20 cellular contexts compared by ENCODE assay signal in genomic region chr15:62986948-62987347, GRCh38. TPM values are rescaled to one million over a fixed set of nuclear protein-coding genes. Genes with fewer than 3 reads are reported as not detected.
DNase-seq lines count a peak whose midpoint lies in the region; ATAC-seq and FAIRE-seq lines count a peak whose summit lies in the region.
"Had no signal": no experiment of that assay in that cellular context is flagged by ENCODE, and none has a peak within 500 bp of the region (broad histone marks: within the 10 kb centered on the region; RNA-seq: fewer than 3 reads in every experiment).

No MANE protein-coding gene starts in this region.

- H3K4me2 ChIP-seq in mesenchymal stem cell (ENCODE audit: low read length, poor library complexity, severe bottlenecking) = no peak overlapping the region
- H3K4me2 ChIP-seq: GM23338 had no signal

- no peaks in the 10 kb centered on the region for H3K36me3 Mint-ChIP-seq in effector memory CD8-positive, alpha-beta T cell (ENCODE audit: insufficient read depth)
- no peaks in the 10 kb centered on the region for H3K36me3 Mint-ChIP-seq in stimulated activated effector memory CD8-positive, alpha-beta T cell treated with anti-CD3 and anti-CD28 coated beads, Interleukin-12 subunit alpha, Interleukin-12 subunit beta, amount 100 ng/mL, for 72 hours

- no peak overlapping the region for H2BK120ac ChIP-seq in mesenchymal stem cell (ENCODE audit: low read depth, low read length)

- H3K9me3 Mint-ChIP-seq in effector memory CD8-positive, alpha-beta T cell = no peaks in the 10 kb centered on the region
- H3K9me3 Mint-ChIP-seq in stimulated activated effector memory CD8-positive, alpha-beta T cell treated with anti-CD3 and anti-CD28 coated beads, Interleukin-12 subunit alpha, Interleukin-12 subunit beta, amount 100 ng/mL, for 72 hours = no peaks in the 10 kb centered on the region
- H3K9me3 Mint-ChIP-seq: GM23338, HFFc6 had no signal

- no peak overlapping the region for H2BK12ac ChIP-seq in mesenchymal stem cell (ENCODE audit: low read length in 2 of 2)

- H2AK5ac ChIP-seq in mesenchymal stem cell (ENCODE audit: low read length, severe bottlenecking) = peak overlapping the region; percentile 81

- no peak overlapping the region for H3K23ac ChIP-seq in mesenchymal stem cell (ENCODE audit: low read length in 2 of 2)

- H2BK15ac ChIP-seq in mesenchymal stem cell (ENCODE audit: low read depth, poor library complexity, severe bottlenecking) = no peak overlapping the region

- no peaks in the 10 kb centered on the region for H3K9me3 ChIP-seq in mesenchymal stem cell (ENCODE audit: control insufficient read depth, low read length)
- H3K9me3 ChIP-seq in MG63 = no peaks in the 10 kb centered on the region
- H3K9me3 ChIP-seq: HAP-1 had no signal

- WGBS in mesenchymal stem cell = over 99% methylated on average over 7 of the region's 7 CpGs

- no peaks in the 10 kb centered on the region for H3K4me1 Mint-ChIP-seq in effector memory CD8-positive, alpha-beta T cell (ENCODE audit: low read depth in 2 of 2)
- no peaks in the 10 kb centered on the region for H3K4me1 Mint-ChIP-seq in stimulated activated effector memory CD8-positive, alpha-beta T cell treated with anti-CD3 and anti-CD28 coated beads, Interleukin-12 subunit alpha, Interleukin-12 subunit beta, amount 100 ng/mL, for 72 hours
- H3K4me1 Mint-ChIP-seq: CD4-positive, alpha-beta memory T cell had no signal

- no peak overlapping the region for H2BK5ac ChIP-seq in mesenchymal stem cell (ENCODE audit: low read depth, low read length, poor library complexity, severe bottlenecking)

- peaks cover 0 to 3% of the 10 kb centered on the region in 2 experiments for H3K27me3 ChIP-seq in mesenchymal stem cell (ENCODE audit: control insufficient read depth in 1 of 2, insufficient read depth in 1 of 2, low read length in 2 of 2)
- no peaks in the 10 kb centered on the region for H3K27me3 ChIP-seq in MG63

- H3K79me1 ChIP-seq in mesenchymal stem cell (replicated peaks; ENCODE audit: low read length, poor library complexity, severe bottlenecking) = peaks cover 3% of the 10 kb centered on the region

- H3K36me3 ChIP-seq in mesenchymal stem cell (ENCODE audit: control insufficient read depth in 1 of 2, insufficient read depth in 2 of 2, low read depth in 1 of 2, low read length in 2 of 2) (no peaks in the 10 kb centered on the region), MG63 (no peaks in the 10 kb centered on the region)
- H3K36me3 ChIP-seq: HAP-1 had no signal

- H3K9ac ChIP-seq in mesenchymal stem cell (ENCODE audit: low read length) = no peak overlapping the region

- H3K14ac ChIP-seq in mesenchymal stem cell (ENCODE audit: low read length in 2 of 2) = no peak overlapping the region

- H3K4me3 ChIP-seq in mesenchymal stem cell (ENCODE audit: insufficient read depth in 1 of 2, low read depth in 1 of 2, low read length in 2 of 2) = no peak overlapping the region
- H3K4me3 ChIP-seq in MG63 = no peak overlapping the region
- H3K4me3 ChIP-seq: GM12878, GM23338, HAP-1 had no signal

- ATAC-seq in effector memory CD8-positive, alpha-beta T cell (replicated peaks) = no peak
- ATAC-seq in stimulated activated effector memory CD8-positive, alpha-beta T cell treated with anti-CD3 and anti-CD28 coated beads, Interleukin-12 subunit alpha, Interleukin-12 subunit beta, amount 100 ng/mL, for 72 hours = no peak
- ATAC-seq: GM12878, GM23338 had no signal

- no peak overlapping the region for H4K8ac ChIP-seq in mesenchymal stem cell (ENCODE audit: low read length)

- H3K27ac ChIP-seq in mesenchymal stem cell (ENCODE audit: low read length, poor library complexity, severe bottlenecking) = no peak overlapping the region

- no peak overlapping the region for H2AFZ ChIP-seq in mesenchymal stem cell (ENCODE audit: low read depth, low read length)
- H2AFZ ChIP-seq: GM23338 had no signal

- FAIRE-seq in urothelium cell line (lab: Jason Lieb, UNC) = peak; percentile 37
- FAIRE-seq: GM12878, GM19239, H54 had no signal

- peaks cover 47 to 53% of the 10 kb centered on the region in 2 donors for H3K27me3 Mint-ChIP-seq in effector memory CD8-positive, alpha-beta T cell

- H3K4me1 ChIP-seq in mesenchymal stem cell (ENCODE audit: control insufficient read depth, insufficient read depth, low read depth, low read length) = peaks cover 13% of the 10 kb centered on the region

- H3K27ac Mint-ChIP-seq in effector memory CD8-positive, alpha-beta T cell = no peak overlapping the region
- H3K27ac Mint-ChIP-seq in stimulated activated effector memory CD8-positive, alpha-beta T cell treated with anti-CD3 and anti-CD28 coated beads, Interleukin-12 subunit alpha, Interleukin-12 subunit beta, amount 100 ng/mL, for 72 hours = no peak overlapping the region
- H3K27ac Mint-ChIP-seq: CD4-positive, alpha-beta memory T cell; GM23338; HFFc6 had no signal

- no peak overlapping the region for H4K91ac ChIP-seq in mesenchymal stem cell (ENCODE audit: low read length)

- H3K18ac ChIP-seq in mesenchymal stem cell (ENCODE audit: low read depth in 1 of 2, low read length in 2 of 2) = no peak overlapping the region

- DNase-seq in HuH-7 (ENCODE audit: low spot score) (peak; percentile 44), RPMI7951 (ENCODE audit: low read depth) (peak; percentile 36), mesenchymal stem cell (no peak), urothelium cell line (ENCODE audit: low spot score) (no peak), MG63 (no peak)
- no peak for DNase-seq in effector memory CD8-positive, alpha-beta T cell
- no peak for DNase-seq in stimulated activated effector memory CD8-positive, alpha-beta T cell treated with anti-CD3 and anti-CD28 coated beads, Interleukin-12 subunit alpha, Interleukin-12 subunit beta, amount 100 ng/mL, for 72 hours (ENCODE audit: low spot score in 2 of 2)
- DNase-seq: C1 segment of cervical spinal cord; Calu3; CD4-positive, alpha-beta memory T cell; COR-L47; DMS53; DMS79 treated with DMSO at 0.1 percent for 48 hours; GDM1; HFFc6 had no signal

- no peak overlapping the region for H3K4me3 Mint-ChIP-seq in effector memory CD8-positive, alpha-beta T cell
- no peak overlapping the region for H3K4me3 Mint-ChIP-seq in stimulated activated effector memory CD8-positive, alpha-beta T cell treated with anti-CD3 and anti-CD28 coated beads, Interleukin-12 subunit alpha, Interleukin-12 subunit beta, amount 100 ng/mL, for 72 hours
- H3K4me3 Mint-ChIP-seq: CD4-positive, alpha-beta memory T cell; GM23338; HFFc6 had no signal

- H3K4ac ChIP-seq in mesenchymal stem cell (ENCODE audit: low read depth in 1 of 2, low read length in 2 of 2) = no peak overlapping the region

RNA-seq across cellular contexts. Expression of gene TPM1, which starts 55.6 kb away (rescaled TPM):
- 1,035 and 1,151 TPM in 2 replicates for total RNA-seq in RPMI7951 (2014; rRNA removed; shearing (Covaris generic))
- polyA plus RNA-seq in mesenchymal stem cell (2013, experiment 1 of 2) = 825 TPM
- 826 TPM for polyA plus RNA-seq in mesenchymal stem cell (2013, experiment 2 of 2)
- 441 and 711 TPM in 2 replicates for total RNA-seq in MG63 (2014; rRNA removed; shearing (Covaris generic); ENCODE audit: low replicate concordance)

Comparison
In these comparisons a context has a peak if more than half of its experiments do, and no peak if none do; other contexts are left out.
1. DNase-seq: peak in HuH-7 (single experiment) and RPMI7951 (single experiment); none in mesenchymal stem cell (single experiment), urothelium cell line (single experiment), MG63 (single experiment), effector memory CD8-positive, alpha-beta T cell (0 of 3) and stimulated activated effector memory CD8-positive, alpha-beta T cell treated with anti-CD3 and anti-CD28 coated beads, Interleukin-12 subunit alpha, Interleukin-12 subunit beta, amount 100 ng/mL, for 72 hours (0 of 2).